Comparison of ENCODE assay signal across 16 cellular contexts in the genomic region with DNA sequence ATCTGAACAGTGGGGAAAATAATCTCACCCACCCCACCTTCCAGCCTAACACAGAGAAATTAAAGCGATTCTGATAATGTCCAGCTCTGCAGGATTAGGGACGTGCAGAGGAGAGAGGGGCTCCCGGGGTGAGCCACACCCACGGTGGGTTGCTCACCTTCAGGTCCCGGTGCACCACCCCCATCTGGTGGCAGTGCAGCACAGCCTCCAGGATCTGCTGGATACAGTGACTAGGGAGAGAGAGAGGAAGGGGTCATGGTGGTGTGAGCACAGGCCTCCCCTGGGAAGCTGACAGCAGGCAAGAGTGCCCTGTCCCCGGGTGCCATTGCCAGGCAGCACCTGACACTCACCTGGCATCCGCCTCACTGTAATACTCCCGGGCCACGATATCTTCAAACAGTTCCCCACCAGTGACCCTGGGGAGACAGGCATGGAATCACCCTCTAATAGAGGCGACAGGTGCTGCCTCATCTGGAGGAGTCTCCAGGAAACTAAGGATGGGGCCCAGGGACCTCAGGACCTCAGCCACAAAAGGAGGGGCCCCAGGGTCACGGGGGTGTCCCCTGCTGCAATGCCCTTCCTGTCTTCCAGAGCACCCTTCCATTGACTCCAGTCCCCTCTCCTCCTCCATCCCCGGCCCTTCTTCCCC. TPM values are rescaled to one million over a fixed set of nuclear protein-coding genes. Genes with fewer than 3 reads are reported as not detected.
A peak's percentile ranks its signal among the peaks of the same experiment; 100 is the strongest.
DNase-seq lines count a peak whose midpoint lies in the region; ATAC-seq, FAIRE-seq and TF ChIP-seq lines count a peak whose summit lies in the region.
"Had no signal": no experiment of that assay in that cellular context is flagged by ENCODE, and none has a peak within 500 bp of the region (broad histone marks: within the 10 kb centered on the region; RNA-seq: fewer than 3 reads in every experiment).

No MANE protein-coding gene starts in this region.

- no peaks in the 10 kb centered on the region for H3K79me1 ChIP-seq in mesenchymal stem cell (replicated peaks; ENCODE audit: low read length, poor library complexity, severe bottlenecking)

- no peak overlapping the region for H2BK5ac ChIP-seq in mesenchymal stem cell (ENCODE audit: low read depth, low read length, poor library complexity, severe bottlenecking)

- H3K4me3 ChIP-seq in A549 (no peak overlapping the region), HEK293 (ENCODE audit: low read depth, low read length) (no peak overlapping the region), brain microvascular endothelial cell (ENCODE audit: low read depth, low read length) (no peak overlapping the region), mesenchymal stem cell (ENCODE audit: insufficient read depth in 1 of 2, low read depth in 1 of 2, low read length in 2 of 2) (no peak overlapping the region), ovary (no peak overlapping the region)
- H3K4me3 ChIP-seq: coronary artery, vagina had no signal

- TF ChIP-seq POLR2A in A549 (IDR thresholded peaks at IDR 0.05; ENCODE audit: low read length) = no peak
- TF ChIP-seq POLR2A in ovary (IDR thresholded peaks at IDR 0.05) = no peak

- no peak overlapping the region for H3K18ac ChIP-seq in mesenchymal stem cell (ENCODE audit: low read depth in 1 of 2, low read length in 2 of 2)

- intact Hi-C loops in ovary (cut with DNase I) = no loop called here

- peak in 1 of 2 experiments; percentile 36; a peak in 2 of 5 replicates for TF ChIP-seq RAD21 in A549 (conservative IDR thresholded peaks at IDR 0.05 in 1 of 2, IDR thresholded peaks at IDR 0.05 in 1 of 2)

- H3K27ac ChIP-seq in A549 (no peak overlapping the region), HEK293 (ENCODE audit: extremely low read depth, low read depth, low read length) (no peak overlapping the region), brain microvascular endothelial cell (no peak overlapping the region), mesenchymal stem cell (ENCODE audit: low read length, poor library complexity, severe bottlenecking) (no peak overlapping the region), ovary (no peak overlapping the region)
- H3K27ac ChIP-seq: coronary artery, vagina had no signal

- in situ Hi-C loops in brain microvascular endothelial cell (cut with HindIII; ENCODE audit: low pct_ligation_motif_present, low sequenced_read_pairs) = no loop called here

- DNase-seq in A549 (ENCODE audit: low read depth in 1 of 2, low spot score in 1 of 2) (peak in 1 of 2 experiments; percentile 32), brain microvascular endothelial cell (no peak), mesenchymal stem cell (no peak), glomerular visceral epithelial cell (ENCODE audit: extremely low spot score) (no peak), ovary (no peak)
- DNase-seq: activated T-cell treated with anti-CD3 and anti-CD28 coated beads, Interleukin-2, amount 50 U/mL, for 24 hours; NCI-H1930; right cardiac atrium; stimulated activated CD4-positive, alpha-beta T cell treated with anti-CD3 and anti-CD28 coated beads, Interleukin-4, amount 100 ng/mL, for 1 hour; stimulated activated naive B cell treated with anti-CD40 and anti-IgM and Interleukin-4, amounts not matched to agents 10 μg/mL and 1 μg/mL and 100 μg/mL, for 72 hours had no signal

- 73% methylated on average over 11 of the region's 12 CpGs for WGBS in A549 (ENCODE audit: missing lambda C conversion rate)
- WGBS in mesenchymal stem cell = 79% methylated on average over 12 of the region's 12 CpGs
- WGBS in ovary, 3 donors = 77 to 83% (median 82%) methylated on average over 12 of the region's 12 CpGs

- H3K9me3 ChIP-seq in A549 (no peaks in the 10 kb centered on the region), HEK293 (ENCODE audit: control insufficient read depth, insufficient read depth, low read depth, low read length) (no peaks in the 10 kb centered on the region), mesenchymal stem cell (ENCODE audit: control insufficient read depth, low read length) (no peaks in the 10 kb centered on the region), ovary (no peaks in the 10 kb centered on the region)
- H3K9me3 ChIP-seq: vagina had no signal

- peak; percentile 51 to 75; a peak in 4 of 6 replicates for ATAC-seq in A549
- no peak for ATAC-seq in GM18909 (IDR thresholded peaks at IDR 0.05; ENCODE audit: poor library complexity, unreplicated experiment)
- ATAC-seq in HG02588 (IDR thresholded peaks at IDR 0.05; ENCODE audit: unreplicated experiment) = no peak
- ATAC-seq: stimulated activated naive B cell treated with anti-CD40 and anti-IgM and Interleukin-4, amounts not matched to agents 10 μg/mL and 1 μg/mL and 100 μg/mL, for 72 hours had no signal

- CTCF ChIA-PET in A549 (lab: Yijun Ruan, JAX) (interaction anchor here (1.3 to 1.9 kb wide), 3 partner anchors 17 to 120 kb away, joined by 3 to 5 read pairs (median 4); no protein-coding TSS in a partner anchor), HEK293 (lab: Yijun Ruan, JAX) (interaction anchor here (0.6 to 1.1 kb wide), 4 partner anchors 19 to 94 kb away, joined by 3 to 5 read pairs (median 4); no protein-coding TSS in a partner anchor)

- H2AFZ ChIP-seq in mesenchymal stem cell (ENCODE audit: low read depth, low read length) = peak overlapping the region; percentile 19

- H3K14ac ChIP-seq in mesenchymal stem cell (ENCODE audit: low read length in 2 of 2) = no peak overlapping the region

- TF ChIP-seq CTCF in A549 (IDR thresholded peaks at IDR 0.05) (no peak), HEK293 (tag by site-specific recombination; IDR thresholded peaks at IDR 0.05) (no peak), brain microvascular endothelial cell (IDR thresholded peaks at IDR 0.05; ENCODE audit: low read depth, low read length, missing control alignments) (peak; percentile 36), ovary (IDR thresholded peaks at IDR 0.05) (no peak)

- POLR2A ChIA-PET in A549 (lab: Yijun Ruan, JAX) (no interaction called here), HEK293 (lab: Yijun Ruan, JAX) (no interaction called here)

- H3K27me3 ChIP-seq in brain microvascular endothelial cell (replicated peaks) (no peaks in the 10 kb centered on the region), mesenchymal stem cell (ENCODE audit: control insufficient read depth in 1 of 2, insufficient read depth in 1 of 2, low read length in 2 of 2) (no peaks in the 10 kb centered on the region), ovary (no peaks in the 10 kb centered on the region)
- H3K27me3 ChIP-seq: vagina had no signal

- H3K4me1 ChIP-seq in A549 = peaks cover 9% of the 10 kb centered on the region
- no peaks in the 10 kb centered on the region for H3K4me1 ChIP-seq in HEK293 (ENCODE audit: control insufficient read depth, insufficient read depth, low read length)
- peaks cover 12% of the 10 kb centered on the region for H3K4me1 ChIP-seq in mesenchymal stem cell (ENCODE audit: control insufficient read depth, insufficient read depth, low read depth, low read length)
- no peaks in the 10 kb centered on the region for H3K4me1 ChIP-seq in ovary (ENCODE audit: insufficient read depth)
- H3K4me1 ChIP-seq: vagina had no signal

- H2BK15ac ChIP-seq in mesenchymal stem cell (ENCODE audit: low read depth, poor library complexity, severe bottlenecking) = no peak overlapping the region

- no peak overlapping the region for H2BK12ac ChIP-seq in mesenchymal stem cell (ENCODE audit: low read length in 2 of 2)

- H2BK120ac ChIP-seq in mesenchymal stem cell (ENCODE audit: low read depth, low read length) = no peak overlapping the region

- TF ChIP-seq EP300 in A549 (IDR thresholded peaks at IDR 0.05) = no peak
- TF ChIP-seq EP300 in ovary (IDR thresholded peaks at IDR 0.05) = no peak

- H3K4ac ChIP-seq in mesenchymal stem cell (ENCODE audit: low read depth in 1 of 2, low read length in 2 of 2) = no peak overlapping the region

- no peak overlapping the region for H3K9ac ChIP-seq in mesenchymal stem cell (ENCODE audit: low read length)

- no peak overlapping the region for H4K91ac ChIP-seq in mesenchymal stem cell (ENCODE audit: low read length)

- H3K36me3 ChIP-seq in HEK293 (ENCODE audit: control insufficient read depth in 2 of 2, insufficient read depth in 1 of 2, low read length in 2 of 2) (no peaks in the 10 kb centered on the region), brain microvascular endothelial cell (replicated peaks) (no peaks in the 10 kb centered on the region), mesenchymal stem cell (ENCODE audit: control insufficient read depth in 1 of 2, insufficient read depth in 2 of 2, low read depth in 1 of 2, low read length in 2 of 2) (no peaks in the 10 kb centered on the region), ovary (no peaks in the 10 kb centered on the region)
- H3K36me3 ChIP-seq: vagina had no signal

- no peak overlapping the region for H4K8ac ChIP-seq in mesenchymal stem cell (ENCODE audit: low read length)

- H3K23ac ChIP-seq in mesenchymal stem cell (ENCODE audit: low read length in 2 of 2) = peak overlapping the region in 1 of 2 experiments; percentile 28

- no peak overlapping the region for H2AK5ac ChIP-seq in mesenchymal stem cell (ENCODE audit: low read length, severe bottlenecking)

- H3K4me2 ChIP-seq in A549 (no peak overlapping the region), mesenchymal stem cell (ENCODE audit: low read length, poor library complexity, severe bottlenecking) (no peak overlapping the region)

- no peak for FAIRE-seq in A549 (lab: Jason Lieb, UNC)
- FAIRE-seq: GM12891 had no signal

TF ChIP-seq in A549, 52 proteins besides CTCF, POLR2A, EP300 and RAD21 (continues in another document):
- TF ChIP-seq ZSCAN20 (CRISPR knock-in tag; IDR thresholded peaks at IDR 0.05) (no peak), HOXB5 (CRISPR knock-in tag; IDR thresholded peaks at IDR 0.05) (no peak)

RNA-seq across cellular contexts. Expression of a gene that starts 33.0 kb away (rescaled TPM):
- 0.09 and 0.19 TPM in 2 replicates for polyA plus RNA-seq in A549 (2011; rRNA removed)
- 0.07 and 0.14 TPM in 2 replicates for polyA plus RNA-seq in A549 (2012; cell fraction: cytosol; rRNA removed)
- 1.2 and 1.9 TPM in 2 replicates for polyA plus RNA-seq in A549 (2012; cell fraction: nucleus; rRNA removed)
- 0.67 to 1.6 TPM (median 0.93 TPM) in 3 replicates for polyA plus RNA-seq in A549 (2017; fragmentation: RNase III; extraction: RNeasy Plus Mini Kit Qiagen cat#74134 plus additional on column Dnase treatment)
- polyA minus RNA-seq in A549 (2011; rRNA and poly(A)+ RNA removed) = 0.45 and 0.54 TPM in 2 replicates
- 0.65 TPM for polyA plus RNA-seq in mesenchymal stem cell (2013, experiment 1 of 2)
- 0.47 TPM for polyA plus RNA-seq in mesenchymal stem cell (2013, experiment 2 of 2)
- total RNA-seq in ovary = 1 to 10 TPM in 3 of 7 donors, under 1 TPM in 4; 0.12 to 1.3 (median 0.62) TPM
- polyA plus RNA-seq in ovary = 1 to 10 TPM in 1 of 2 donors, under 1 TPM in 1; 0.15 to 1.2 TPM

RNA-seq across cellular contexts. Expression of a gene that starts 46.2 kb away (rescaled TPM):
- polyA plus RNA-seq in A549 (2011; rRNA removed) (2.9 and 3.2 TPM in 2 replicates), A549 (2017; fragmentation: RNase III; extraction: RNeasy Plus Mini Kit Qiagen cat#74134 plus additional on column Dnase treatment) (17.4 to 24.1 TPM (median 22.0 TPM) in 3 replicates), ovary (under 1 TPM; 0.35 to 0.63 TPM)
- polyA plus RNA-seq in A549 (2012; cell fraction: cytosol; rRNA removed) = 10.5 and 13.8 TPM in 2 replicates
- polyA plus RNA-seq in A549 (2012; cell fraction: nucleus; rRNA removed) = 24.0 and 29.6 TPM in 2 replicates
- 3.4 and 5.7 TPM in 2 replicates for polyA minus RNA-seq in A549 (2011; rRNA and poly(A)+ RNA removed)
- polyA plus RNA-seq in mesenchymal stem cell (2013, experiment 1 of 2) = 1.6 TPM
- 1.5 TPM for polyA plus RNA-seq in mesenchymal stem cell (2013, experiment 2 of 2)
- total RNA-seq in ovary = 1 to 10 TPM in 4 of 7 donors, under 1 TPM in 3; 0.15 to 1.4 (median 1.1) TPM

Comparison
In these comparisons a context has a peak if more than half of its experiments do, and no peak if none do; other contexts are left out.
1. ATAC-seq: peak in A549 (2 of 2); none in GM18909 (single experiment) and HG02588 (single experiment).